In the genomic region with DNA sequence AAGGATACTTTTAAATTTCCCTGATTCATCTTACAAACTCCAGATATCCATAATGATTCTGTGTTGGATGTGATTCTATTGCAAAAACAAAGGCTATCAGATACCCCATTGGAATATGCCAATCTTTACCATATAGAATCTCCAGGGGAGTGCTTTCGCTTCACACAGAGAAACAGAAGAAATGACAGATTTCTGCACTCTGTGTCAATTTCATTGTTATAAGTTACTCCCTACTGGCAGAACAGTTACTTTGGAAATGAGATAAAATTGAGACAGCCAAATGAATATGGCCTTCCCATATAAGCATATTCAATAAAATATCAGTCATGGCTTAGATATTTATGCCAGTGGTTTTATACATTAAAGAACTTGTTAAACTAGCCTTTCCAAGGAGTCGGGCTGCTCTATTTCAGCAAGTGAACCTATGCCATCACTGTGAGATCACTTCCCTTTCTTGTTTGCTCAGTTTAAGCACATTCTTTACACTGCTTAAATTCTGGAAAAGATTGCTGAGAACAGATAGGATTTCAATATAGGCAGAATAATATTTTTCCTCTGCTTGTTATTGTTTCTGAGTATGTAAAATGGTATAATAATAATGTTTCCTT, we compare ENCODE assay signal across 24 cellular contexts.
A peak's percentile ranks its signal among the peaks of the same experiment; 100 is the strongest.
DNase-seq lines count a peak whose midpoint lies in the region; ATAC-seq and TF ChIP-seq lines count a peak whose summit lies in the region.
"Had no signal": no experiment of that assay in that cellular context is flagged by ENCODE, and none has a peak within 500 bp of the region (broad histone marks: within the 10 kb centered on the region; RNA-seq: fewer than 3 reads in every experiment).

No MANE protein-coding gene starts in this region.

- no peaks in the 10 kb centered on the region for H3F3A ChIP-seq in neural cell (ENCODE audit: insufficient read depth, low read length, poor library complexity, severe bottlenecking)

- peaks cover 16% of the 10 kb centered on the region for H3K9me3 ChIP-seq in adipocyte (ENCODE audit: control insufficient read depth, low read length)
- H3K9me3 ChIP-seq in neural cell (ENCODE audit: low read length): no peaks in the 10 kb centered on the region
- H3K9me3 ChIP-seq: A549, Caco-2 had no signal

- no peaks in the 10 kb centered on the region for H3K79me2 ChIP-seq in neural cell (replicated peaks; ENCODE audit: insufficient read depth, low read length)

- H3K9me2 ChIP-seq in neural cell (ENCODE audit: insufficient read depth, low read length): no peaks in the 10 kb centered on the region

- H3K27me3 ChIP-seq in adipocyte (replicated peaks; ENCODE audit: control insufficient read depth, insufficient read depth, low read length): no peaks in the 10 kb centered on the region
- H3K27me3 ChIP-seq in neural cell (ENCODE audit: insufficient read depth, low read depth, low read length): no peaks in the 10 kb centered on the region

- no peak overlapping the region for H3K4me2 ChIP-seq in neural cell (ENCODE audit: low read length)
- H3K4me2 ChIP-seq: A549, KMS-11 had no signal

- H3K27ac ChIP-seq in epithelial cell of prostate: peak overlapping the region; percentile 34
- no peak overlapping the region for H3K27ac ChIP-seq in neural cell (ENCODE audit: low read length)
- H3K27ac ChIP-seq: A549, KMS-11 had no signal

- H4K20me1 ChIP-seq in neural cell (ENCODE audit: insufficient read depth): no peaks in the 10 kb centered on the region

- H3K9ac ChIP-seq in adipocyte (ENCODE audit: low read length) (no peak overlapping the region), neural cell (ENCODE audit: low read length) (no peak overlapping the region)
- H3K9ac ChIP-seq: KMS-11 had no signal

- no peak for TF ChIP-seq CTCF in neural cell (IDR thresholded peaks at IDR 0.05; ENCODE audit: poor library complexity, severe bottlenecking)

- no peaks in the 10 kb centered on the region for H3K4me1 ChIP-seq in adipocyte (ENCODE audit: control insufficient read depth, insufficient read depth, low read length)
- H3K4me1 ChIP-seq: A549, Caco-2 had no signal

- peak; percentile 96 for TF ChIP-seq EP300 in neural cell (conservative IDR thresholded peaks at IDR 0.05; ENCODE audit: poor library complexity, severe bottlenecking)

- TF ChIP-seq RAD21 in neural cell (conservative IDR thresholded peaks at IDR 0.05): no peak

- no peak overlapping the region for H2AFZ ChIP-seq in neural cell (ENCODE audit: low read depth, low read length)

- H3K36me3 ChIP-seq in adipocyte (ENCODE audit: control insufficient read depth, insufficient read depth, low read length, severe bottlenecking) (no peaks in the 10 kb centered on the region), neural cell (ENCODE audit: insufficient read depth, low read length) (no peaks in the 10 kb centered on the region)

- DNase-seq in HT-29 (ENCODE audit: low spot score) (peak; percentile 2), adipocyte (ENCODE audit: low read depth) (peak; percentile 3), epithelial cell of prostate (ENCODE audit: low read depth, low spot score) (peak; percentile 16), T-helper 1 cell (no peak), NCI-H226 (no peak), NCI-H1694 (lab: John Stamatoyannopoulos, UW) (no peak)
- DNase-seq: C1 segment of cervical spinal cord; Caco-2; CD4-positive, alpha-beta memory T cell; GF-D8; NCI-H1092; NCI-H1417 treated with DMSO at 0.1 percent for 48 hours; NCI-H187; NCI-H2081 treated with DMSO at 0.1 percent for 48 hours; NCI-H2171 treated with DMSO at 0.1 percent for 48 hours; NCI-H524; NCI-H774; RPMI8226; SHP77 treated with DMSO at 0.1 percent for 48 hours had no signal

- ATAC-seq in GM21360 (IDR thresholded peaks at IDR 0.05; ENCODE audit: unreplicated experiment): no peak
- ATAC-seq: A549, HCT116 had no signal

- no peak overlapping the region for H3K4me3 ChIP-seq in adipocyte (ENCODE audit: low read length)
- H3K4me3 ChIP-seq in neural cell (ENCODE audit: low read length): no peak overlapping the region
- H3K4me3 ChIP-seq: A549 had no signal

TF ChIP-seq in neural cell, 6 proteins besides CTCF, POLR2A, EP300 and RAD21:
- TF ChIP-seq TAF1 (IDR thresholded peaks at IDR 0.05; ENCODE audit: low read depth) (no peak), MXI1 (conservative IDR thresholded peaks at IDR 0.05; ENCODE audit: poor library complexity, severe bottlenecking) (no peak), EZH2 (IDR thresholded peaks at IDR 0.05; ENCODE audit: borderline replicate concordance, insufficient read depth, low read length, poor library complexity, severe bottlenecking) (no peak), SMC3 (conservative IDR thresholded peaks at IDR 0.05; ENCODE audit: poor library complexity) (no peak), POLR2AphosphoS5 (IDR thresholded peaks at IDR 0.05) (peak; percentile 65), REST (IDR thresholded peaks at IDR 0.05; ENCODE audit: borderline replicate concordance) (peak; percentile 83)

Comparison
In these comparisons a context has a peak if more than half of its experiments do, and no peak if none do; other contexts are left out.
1. DNase-seq: peak in HT-29 (single experiment), adipocyte (single experiment) and epithelial cell of prostate (single experiment); none in T-helper 1 cell (0 of 5), NCI-H226 (single experiment) and NCI-H1694 (single experiment).